Comparison of ENCODE assay signal across 8 cellular contexts in genomic region chr6:116280161-116280959, GRCh38. TPM values are rescaled to one million over a fixed set of nuclear protein-coding genes. Genes with fewer than 3 reads are reported as not detected.
A peak's percentile ranks its signal among the peaks of the same experiment; 100 is the strongest.
DNase-seq lines count a peak whose midpoint lies in the region; ATAC-seq and TF ChIP-seq lines count a peak whose summit lies in the region.

No MANE protein-coding gene starts in this region.

- peak overlapping the region; percentile 96 for H2AFZ ChIP-seq in Karpas-422 (ENCODE audit: low read length)

- intact Hi-C loops in CD4-positive, alpha-beta T cell (cut with DNase I, micrococcal nuclease): loop anchor here (2.0 to 10.0 kb wide), 4 partner anchors 287 to 1394 kb away; partner anchors contain the start of genes KPNA5 (in 1 of the 2), NUS1 (in 1 of the 2) and RWDD1 (in 1 of the 2)

- no peaks in the 10 kb centered on the region for H3K9me2 ChIP-seq in Karpas-422 (replicated peaks; ENCODE audit: insufficient read depth, low read length)

- no peaks in the 10 kb centered on the region for H3K27me3 Mint-ChIP-seq in CD4-positive, alpha-beta T cell
- H3K27me3 Mint-ChIP-seq in activated naive CD8-positive, alpha-beta T cell treated with anti-CD3 and anti-CD28 coated beads for 36 hours: no peaks in the 10 kb centered on the region
- peaks cover 15 to 21% (median 21%) of the 10 kb centered on the region in 3 donors for H3K27me3 Mint-ChIP-seq in immature natural killer cell (ENCODE audit: low read depth in 3 of 3)
- H3K27me3 Mint-ChIP-seq in stimulated activated naive CD8-positive, alpha-beta T cell treated with anti-CD3 and anti-CD28 coated beads, Interleukin-15, amount 100 ng/mL, for 72 hours: no peaks in the 10 kb centered on the region

- H3K4me3 ChIP-seq in Karpas-422 (ENCODE audit: low read length): peak overlapping the region; percentile 90

- no peak for TF ChIP-seq CTCF in CD4-positive, alpha-beta T cell (IDR thresholded peaks at IDR 0.05)

- H3K27ac ChIP-seq in CD4-positive, alpha-beta T cell (ENCODE audit: low read depth, low read length): peak overlapping the region; percentile 99
- H3K27ac ChIP-seq in Karpas-422 (ENCODE audit: low read length): peak overlapping the region; percentile 76

- peaks cover 39% of the 10 kb centered on the region for H4K20me1 ChIP-seq in Karpas-422 (ENCODE audit: insufficient read depth, low read depth, low read length)

- peak overlapping the region; percentile 83 for H3K9ac ChIP-seq in Karpas-422 (ENCODE audit: low read length)

- H3K4me1 ChIP-seq in Karpas-422 (ENCODE audit: low read length): peaks cover 67% of the 10 kb centered on the region

- H3K4me1 Mint-ChIP-seq in CD4-positive, alpha-beta T cell (ENCODE audit: low read depth): peaks cover 60% of the 10 kb centered on the region
- peaks cover 33% of the 10 kb centered on the region for H3K4me1 Mint-ChIP-seq in activated naive CD8-positive, alpha-beta T cell treated with anti-CD3 and anti-CD28 coated beads for 36 hours
- H3K4me1 Mint-ChIP-seq in immature natural killer cell: peaks cover 54 to 58% of the 10 kb centered on the region in 2 donors
- H3K4me1 Mint-ChIP-seq in stimulated activated naive CD8-positive, alpha-beta T cell treated with anti-CD3 and anti-CD28 coated beads, Interleukin-15, amount 100 ng/mL, for 72 hours: peaks cover 38% of the 10 kb centered on the region

- POLR2A ChIA-PET in CD4-positive, alpha-beta T cell (lab: Charles Lee): interaction anchor here (0.7 to 5.2 kb wide), 24 partner anchors 8 to 405 kb away, joined by 3 to 122 read pairs (median 6); partner anchors contain the start of genes KPNA5, NT5DC1, RWDD1 and TSPYL4

- DNase-seq in CD4-positive, alpha-beta T cell: no peak
- DNase-seq in Karpas-422 (peak; percentile 69), immature natural killer cell (no peak), GM19238 (ENCODE audit: insufficient read length, low spot score) (no peak)
- no peak for DNase-seq in activated naive CD8-positive, alpha-beta T cell treated with anti-CD3 and anti-CD28 coated beads for 36 hours
- DNase-seq in stimulated activated naive CD8-positive, alpha-beta T cell treated with anti-CD3 and anti-CD28 coated beads, Interleukin-15, amount 100 ng/mL, for 72 hours: no peak

- ATAC-seq in CD4-positive, alpha-beta T cell (ENCODE audit: poor library complexity): no peak
- ATAC-seq in stimulated activated naive CD8-positive, alpha-beta T cell treated with anti-CD3 and anti-CD28 coated beads, Interleukin-15, amount 100 ng/mL, for 72 hours: no peak
- no peak for ATAC-seq in HG02970 (IDR thresholded peaks at IDR 0.05; ENCODE audit: low FRiP score, unreplicated experiment)
- ATAC-seq in GM18907 (IDR thresholded peaks at IDR 0.05; ENCODE audit: unreplicated experiment): no peak

- peak overlapping the region; percentile 95 for H3K27ac Mint-ChIP-seq in CD4-positive, alpha-beta T cell
- peak overlapping the region; percentile 97 for H3K27ac Mint-ChIP-seq in activated naive CD8-positive, alpha-beta T cell treated with anti-CD3 and anti-CD28 coated beads for 36 hours
- H3K27ac Mint-ChIP-seq in immature natural killer cell: peak overlapping the region; percentile 98 to 100 (median 100)
- peak overlapping the region; percentile 99 to 100 for H3K27ac Mint-ChIP-seq in stimulated activated naive CD8-positive, alpha-beta T cell treated with anti-CD3 and anti-CD28 coated beads, Interleukin-15, amount 100 ng/mL, for 72 hours

- peaks cover 47% of the 10 kb centered on the region for H3K36me3 Mint-ChIP-seq in CD4-positive, alpha-beta T cell (ENCODE audit: low read depth)
- peaks cover 39% of the 10 kb centered on the region for H3K36me3 Mint-ChIP-seq in activated naive CD8-positive, alpha-beta T cell treated with anti-CD3 and anti-CD28 coated beads for 36 hours
- H3K36me3 Mint-ChIP-seq in immature natural killer cell: peaks cover 15% of the 10 kb centered on the region in 3 donors

- H3K4me2 ChIP-seq in Karpas-422 (ENCODE audit: low read depth, low read length, poor library complexity, severe bottlenecking): peak overlapping the region; percentile 98

- peaks cover 19% of the 10 kb centered on the region; the same call in 1 of the 2 replicates for H3K36me3 ChIP-seq in Karpas-422 (ENCODE audit: insufficient read depth, low read length)

- no peaks in the 10 kb centered on the region for H3K27me3 ChIP-seq in CD4-positive, alpha-beta T cell (ENCODE audit: control insufficient read depth, insufficient read depth, low read length)
- no peaks in the 10 kb centered on the region for H3K27me3 ChIP-seq in Karpas-422 (ENCODE audit: low read length)

- no peaks in the 10 kb centered on the region for H3K9me3 ChIP-seq in CD4-positive, alpha-beta T cell (ENCODE audit: control insufficient read depth, low read length)
- H3K9me3 ChIP-seq in Karpas-422 (ENCODE audit: low read length): no peaks in the 10 kb centered on the region

- no peaks in the 10 kb centered on the region for H3K9me3 Mint-ChIP-seq in CD4-positive, alpha-beta T cell
- no peaks in the 10 kb centered on the region for H3K9me3 Mint-ChIP-seq in activated naive CD8-positive, alpha-beta T cell treated with anti-CD3 and anti-CD28 coated beads for 36 hours
- no peaks in the 10 kb centered on the region for H3K9me3 Mint-ChIP-seq in immature natural killer cell
- H3K9me3 Mint-ChIP-seq in stimulated activated naive CD8-positive, alpha-beta T cell treated with anti-CD3 and anti-CD28 coated beads, Interleukin-15, amount 100 ng/mL, for 72 hours: no peaks in the 10 kb centered on the region

- peaks cover 50% of the 10 kb centered on the region for H3K79me2 ChIP-seq in Karpas-422 (ENCODE audit: low read length)

- CTCF ChIA-PET in CD4-positive, alpha-beta T cell (lab: Charles Lee): interaction anchor here (2.1 to 3.8 kb wide), 4 partner anchors 8 to 291 kb away, joined by 4 to 42 read pairs (median 8); partner anchors contain the start of gene RWDD1

- peak overlapping the region; percentile 96 for H3K4me3 Mint-ChIP-seq in CD4-positive, alpha-beta T cell
- peak overlapping the region; percentile 100 for H3K4me3 Mint-ChIP-seq in activated naive CD8-positive, alpha-beta T cell treated with anti-CD3 and anti-CD28 coated beads for 36 hours
- H3K4me3 Mint-ChIP-seq in immature natural killer cell: peak overlapping the region; percentile 94 to 100 (median 97)
- peak overlapping the region; percentile 94 to 96 for H3K4me3 Mint-ChIP-seq in stimulated activated naive CD8-positive, alpha-beta T cell treated with anti-CD3 and anti-CD28 coated beads, Interleukin-15, amount 100 ng/mL, for 72 hours

RNA-seq across cellular contexts. Expression of gene TSPYL1, which starts 0.6 kb away (rescaled TPM):
- total RNA-seq in CD4-positive, alpha-beta T cell: 100 to 1,000 TPM; 225 to 226 TPM
- 38.8 and 46.0 TPM in 2 replicates for total RNA-seq in Karpas-422 (2014; rRNA removed; shearing (Covaris generic); ENCODE audit: low replicate concordance)
- 10 to 100 TPM; 45.4 to 46.0 TPM for total RNA-seq in activated naive CD8-positive, alpha-beta T cell treated with anti-CD3 and anti-CD28 coated beads for 36 hours
- polyA plus RNA-seq in immature natural killer cell: 10 to 100 TPM; 14.9 to 31.0 (median 21.6) TPM

RNA-seq across cellular contexts. Expression of gene TSPYL4, which starts 26.5 kb away (rescaled TPM):
- total RNA-seq in CD4-positive, alpha-beta T cell: 10 to 100 TPM; 35.9 to 37.7 TPM
- 19.8 and 24.9 TPM in 2 replicates for total RNA-seq in Karpas-422 (2014; rRNA removed; shearing (Covaris generic); ENCODE audit: low replicate concordance)
- 10 to 100 TPM; 15.1 to 15.2 TPM for total RNA-seq in activated naive CD8-positive, alpha-beta T cell treated with anti-CD3 and anti-CD28 coated beads for 36 hours
- polyA plus RNA-seq in immature natural killer cell: 10 to 100 TPM in 1 of 3 donors, 1 to 10 TPM in 2; 8.1 to 11.9 (median 8.1) TPM
